Comparison of ENCODE assay signal across 1 cellular context in genomic region chr1:84701366-84701765, GRCh38.
TF ChIP-seq lines count a peak whose summit lies in the region.

No MANE protein-coding gene starts in this region.

TF ChIP-seq in GM23338, 12 proteins besides CTCF, POLR2A, EP300 and RAD21 (continued from another document):
- TF ChIP-seq ZNF462 (CRISPR knock-in tag; IDR thresholded peaks at IDR 0.05) = no peak
- no peak for TF ChIP-seq REST (IDR thresholded peaks at IDR 0.05; ENCODE audit: unreplicated experiment)
- TF ChIP-seq NANOG (IDR thresholded peaks at IDR 0.05; ENCODE audit: borderline replicate concordance) = no peak
- TF ChIP-seq ZNF114 (CRISPR knock-in tag; IDR thresholded peaks at IDR 0.05) = no peak
- TF ChIP-seq CREB1 (CRISPR knock-in tag; IDR thresholded peaks at IDR 0.05; ENCODE audit: low read depth) = no peak
- no peak for TF ChIP-seq JUNB (IDR thresholded peaks at IDR 0.05; ENCODE audit: unreplicated experiment)
- no peak for TF ChIP-seq EZH2 (IDR thresholded peaks at IDR 0.05; ENCODE audit: low read depth, unreplicated experiment)
- no peak for TF ChIP-seq EZH2phosphoT487 (IDR thresholded peaks at IDR 0.05; ENCODE audit: unreplicated experiment)
- no peak for TF ChIP-seq ETS1 (IDR thresholded peaks at IDR 0.05)
